In the genomic region with DNA sequence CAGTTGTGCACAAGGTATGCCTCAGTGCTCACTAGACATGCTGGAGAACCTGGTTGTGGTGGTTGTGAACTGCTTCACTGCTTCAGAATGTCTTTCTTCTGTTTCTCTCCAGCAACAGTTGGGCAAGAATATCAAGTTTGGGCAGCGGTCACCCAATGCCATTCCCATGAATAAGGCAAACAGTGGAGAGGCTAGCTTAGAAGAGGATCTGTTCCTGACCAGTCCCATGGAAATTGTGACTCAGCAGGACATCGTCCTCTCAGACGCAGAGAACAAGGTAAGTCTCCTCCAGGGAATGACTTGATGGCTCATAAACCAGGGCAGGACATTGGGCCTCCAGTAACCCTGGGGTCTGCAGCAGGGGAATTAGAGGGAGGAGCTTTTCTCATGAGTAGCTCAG, we compare ENCODE assay signal across 22 cellular contexts.
A peak's percentile ranks its signal among the peaks of the same experiment; 100 is the strongest.
DNase-seq lines count a peak whose midpoint lies in the region; ATAC-seq and TF ChIP-seq lines count a peak whose summit lies in the region.
"Had no signal": no experiment of that assay in that cellular context is flagged by ENCODE, and none has a peak within 500 bp of the region (broad histone marks: within the 10 kb centered on the region; RNA-seq: fewer than 3 reads in every experiment).

No MANE protein-coding gene starts in this region.

- H3K36me3 ChIP-seq in upper lobe of right lung = no peaks in the 10 kb centered on the region
- H3K36me3 ChIP-seq: adrenal gland, transverse colon had no signal

- H3K9me3 ChIP-seq in upper lobe of right lung = no peaks in the 10 kb centered on the region
- H3K9me3 ChIP-seq: adrenal gland, transverse colon had no signal

- intact Hi-C loops in upper lobe of right lung (cut with DNase I) = no loop called here

- ATAC-seq in esophagus mucosa (peak; percentile 87), HG03378 (IDR thresholded peaks at IDR 0.05; ENCODE audit: unreplicated experiment) (no peak), GM21786 (IDR thresholded peaks at IDR 0.05; ENCODE audit: unreplicated experiment) (no peak), upper lobe of right lung (no peak)
- ATAC-seq: stimulated activated naive CD8-positive, alpha-beta T cell treated with anti-CD3 and anti-CD28 coated beads, Interleukin-15, Interleukin-2, amounts not matched to agents 100 U/mL and 50 U/mL, for 24 hours had no signal

- H3K4me3 ChIP-seq in upper lobe of right lung = no peak overlapping the region
- H3K4me3 ChIP-seq: adrenal gland, transverse colon had no signal

- H3K4me1 Mint-ChIP-seq in neural crest cell (no peaks in the 10 kb centered on the region), endothelial cell (ENCODE audit: unreplicated experiment) (no peaks in the 10 kb centered on the region)
- H3K4me1 Mint-ChIP-seq: CD4-positive, CD25-positive, alpha-beta regulatory T cell had no signal

- no peak overlapping the region for H3K4me3 Mint-ChIP-seq in neural crest cell
- H3K4me3 Mint-ChIP-seq in endothelial cell (ENCODE audit: unreplicated experiment) = no peak overlapping the region
- H3K4me3 Mint-ChIP-seq: activated CD4-positive, alpha-beta T cell treated with anti-CD3 and anti-CD28 coated beads, Interleukin-2, amount 10 ng/mL, durations not matched to agents 7 days and 5 days; CD4-positive, CD25-positive, alpha-beta regulatory T cell; H9 had no signal

- no peaks in the 10 kb centered on the region for H3K27me3 ChIP-seq in upper lobe of right lung
- H3K27me3 ChIP-seq: adrenal gland, transverse colon had no signal

- CTCF ChIA-PET in RWPE1 (lab: Yijun Ruan, JAX) = no interaction called here

- no peaks in the 10 kb centered on the region for H3K4me1 ChIP-seq in upper lobe of right lung
- H3K4me1 ChIP-seq: adrenal gland had no signal

- POLR2A ChIA-PET in RWPE1 (lab: Yijun Ruan, JAX; ENCODE audit: low non-redundant PET) = no interaction called here

- H3K9me3 Mint-ChIP-seq in neural crest cell (no peaks in the 10 kb centered on the region), endothelial cell (ENCODE audit: unreplicated experiment) (no peaks in the 10 kb centered on the region)
- H3K9me3 Mint-ChIP-seq: activated CD4-positive, alpha-beta T cell treated with anti-CD3 and anti-CD28 coated beads, Interleukin-2, amount 10 ng/mL, durations not matched to agents 7 days and 5 days; activated T-helper 2 cell treated with anti-CD3 and anti-CD28 coated beads, Interferon-gamma antibody, Interleukin-2, Interleukin-4, amounts not matched to agents 10 μg/mL and 5 μg/mL and 100 μg/mL, durations not matched to agents 14 hours and 24 hours and 36 hours; CD4-positive, CD25-positive, alpha-beta regulatory T cell; H9 had no signal

- no peaks in the 10 kb centered on the region for H3K36me3 Mint-ChIP-seq in neural crest cell (ENCODE audit: low read depth)
- peaks cover 19% of the 10 kb centered on the region for H3K36me3 Mint-ChIP-seq in endothelial cell (ENCODE audit: low read depth, unreplicated experiment)
- H3K36me3 Mint-ChIP-seq: CD4-positive, CD25-positive, alpha-beta regulatory T cell had no signal

- peak overlapping the region; percentile 35 for H3K27ac Mint-ChIP-seq in neural crest cell (ENCODE audit: unreplicated experiment)
- H3K27ac Mint-ChIP-seq in endothelial cell (ENCODE audit: unreplicated experiment) = no peak overlapping the region
- H3K27ac Mint-ChIP-seq: activated CD4-positive, alpha-beta T cell treated with anti-CD3 and anti-CD28 coated beads, Interleukin-2, amount 10 ng/mL, durations not matched to agents 7 days and 5 days; activated T-helper 2 cell treated with anti-CD3 and anti-CD28 coated beads, Interferon-gamma antibody, Interleukin-2, Interleukin-4, amounts not matched to agents 10 μg/mL and 5 μg/mL and 100 μg/mL, durations not matched to agents 14 hours and 24 hours and 36 hours; CD4-positive, CD25-positive, alpha-beta regulatory T cell; H9 had no signal

- peak; percentile 1 for DNase-seq in HCEC 1CT
- DNase-seq in RWPE1 (ENCODE audit: low spot score) = peak; percentile 16
- no peak for DNase-seq in neural crest cell (ENCODE audit: low read depth, low spot score)
- DNase-seq in endothelial cell (ENCODE audit: low spot score) = no peak
- no peak for DNase-seq in upper lobe of right lung
- DNase-seq: activated CD4-positive, alpha-beta T cell treated with anti-CD3 and anti-CD28 coated beads, Interleukin-2, amount 10 ng/mL, durations not matched to agents 7 days and 5 days; adrenal gland; CD4-positive, CD25-positive, alpha-beta regulatory T cell; dermis blood vessel endothelial cell; H9; midbrain; NCI-H1436 treated with DMSO at 0.1 percent for 48 hours; NCI-H2171 treated with DMSO at 0.1 percent for 48 hours; NCI-H526 treated with DMSO at 0.1 percent for 48 hours; SHP77; stimulated activated CD4-positive, alpha-beta T cell treated with anti-CD3 and anti-CD28 coated beads, Interleukin-4, amount 100 ng/mL, for 1 hour; stimulated activated naive CD8-positive, alpha-beta T cell treated with anti-CD3 and anti-CD28 coated beads, Interleukin-15, Interleukin-2, amounts not matched to agents 100 U/mL and 50 U/mL, for 24 hours; transverse colon had no signal

- H3K27ac ChIP-seq in RWPE1 (no peak overlapping the region), upper lobe of right lung (no peak overlapping the region)
- H3K27ac ChIP-seq: adrenal gland, transverse colon had no signal

- TF ChIP-seq CTCF in RWPE1 (conservative IDR thresholded peaks at IDR 0.05; ENCODE audit: low read depth) (no peak), neural crest cell (conservative IDR thresholded peaks at IDR 0.05) (no peak), endothelial cell (IDR thresholded peaks at IDR 0.05; ENCODE audit: unreplicated experiment) (no peak), upper lobe of right lung (IDR thresholded peaks at IDR 0.05) (no peak)

- H3K27me3 Mint-ChIP-seq in neural crest cell (ENCODE audit: low read depth) = no peaks in the 10 kb centered on the region
- H3K27me3 Mint-ChIP-seq in endothelial cell (ENCODE audit: unreplicated experiment) = peaks cover 6% of the 10 kb centered on the region
- H3K27me3 Mint-ChIP-seq: activated CD4-positive, alpha-beta T cell treated with anti-CD3 and anti-CD28 coated beads, Interleukin-2, amount 10 ng/mL, durations not matched to agents 7 days and 5 days; CD4-positive, CD25-positive, alpha-beta regulatory T cell had no signal

Comparison
In these comparisons a context has a peak if more than half of its experiments do, and no peak if none do; other contexts are left out.
1. DNase-seq: peak in HCEC 1CT (single experiment) and RWPE1 (single experiment); none in neural crest cell (single experiment), endothelial cell (single experiment) and upper lobe of right lung (single experiment).